In genomic region chr14:70662080-70662479, GRCh38 we compare ENCODE assay signal across 11 cellular contexts. TPM values are rescaled to one million over a fixed set of nuclear protein-coding genes. Genes with fewer than 3 reads are reported as not detected.
DNase-seq lines count a peak whose midpoint lies in the region; ATAC-seq and TF ChIP-seq lines count a peak whose summit lies in the region.
"Had no signal": no experiment of that assay in that cellular context is flagged by ENCODE, and none has a peak within 500 bp of the region (broad histone marks: within the 10 kb centered on the region; RNA-seq: fewer than 3 reads in every experiment).

No MANE protein-coding gene starts in this region.

- no peak overlapping the region for H3K4ac ChIP-seq in H9 (ENCODE audit: low read depth, low read length)

- no peak overlapping the region for H2AK5ac ChIP-seq in H9 (ENCODE audit: insufficient read length, low read length)

- intact Hi-C loops in CD4-positive, alpha-beta T cell (cut with DNase I, micrococcal nuclease) = loop anchor here (5.0 kb wide), 1 partner anchor 40 kb away; no protein-coding TSS in a partner anchor
- intact Hi-C loops in activated CD8-positive, alpha-beta T cell treated with anti-CD3 and anti-CD28 coated beads for 36 hours (cut with micrococcal nuclease) = no loop called here
- intact Hi-C loops in colonic mucosa (cut with DNase I) = no loop called here

- H3K27ac Mint-ChIP-seq in CD4-positive, alpha-beta T cell = peak overlapping the region; percentile 95
- H3K27ac Mint-ChIP-seq in H9 = peak overlapping the region in 2 of 3 experiments; percentile 76 to 88; a peak in 6 of 7 replicates
- peak overlapping the region; percentile 98 for H3K27ac Mint-ChIP-seq in activated CD8-positive, alpha-beta T cell treated with anti-CD3 and anti-CD28 coated beads for 36 hours

- H4K8ac ChIP-seq in H9 (replicated peaks; ENCODE audit: insufficient read length, low read depth, low read length) = no peak overlapping the region

- H3T11ph ChIP-seq in H9 (ENCODE audit: low read length) = no peak overlapping the region

- ATAC-seq in CD4-positive, alpha-beta T cell (ENCODE audit: poor library complexity) = no peak
- ATAC-seq in activated CD8-positive, alpha-beta T cell treated with anti-CD3 and anti-CD28 coated beads for 36 hours = no peak
- ATAC-seq in GM21737 (IDR thresholded peaks at IDR 0.05; ENCODE audit: unreplicated experiment) = no peak
- ATAC-seq: natural killer cell had no signal

- H3K4me1 ChIP-seq in H9 (ENCODE audit: insufficient read depth, low read length) (peaks cover 28% of the 10 kb centered on the region), iPS-20b (ENCODE audit: insufficient read depth, low read length) (peaks cover 48% of the 10 kb centered on the region), colonic mucosa (no peaks in the 10 kb centered on the region)

- H3K36me3 ChIP-seq in iPS-20b (ENCODE audit: insufficient read depth, low read depth, low read length) (peaks cover 21% of the 10 kb centered on the region; the same call in 1 of the 2 replicates), colonic mucosa (no peaks in the 10 kb centered on the region)

- H2BK20ac ChIP-seq in H9 (ENCODE audit: low read depth, low read length, poor library complexity, severe bottlenecking) = no peak overlapping the region

- peak overlapping the region; percentile 59 for H3K27ac ChIP-seq in CD4-positive, alpha-beta T cell (ENCODE audit: low read depth, low read length)
- H3K27ac ChIP-seq in H9 (ENCODE audit: insufficient read length, low read depth, low read length) = no peak overlapping the region
- H3K27ac ChIP-seq in iPS-20b (ENCODE audit: low read length) = peak overlapping the region; percentile 10
- H3K27ac ChIP-seq in colonic mucosa = no peak overlapping the region

- no peak overlapping the region for H3K23ac ChIP-seq in H9 (ENCODE audit: insufficient read length, low read depth, low read length)

- H3K18ac ChIP-seq in H9 (ENCODE audit: insufficient read length, low read depth, low read length) = no peak overlapping the region

- H3K79me1 ChIP-seq in H9 (ENCODE audit: insufficient read depth, low read depth, low read length, poor library complexity, severe bottlenecking) = no peaks in the 10 kb centered on the region

- H3K23me2 ChIP-seq in H9 (ENCODE audit: insufficient read length, low read depth, low read length, poor library complexity, severe bottlenecking) = no peaks in the 10 kb centered on the region

- no peak overlapping the region for H4K91ac ChIP-seq in H9 (ENCODE audit: insufficient read length, low read depth, low read length)

- no peak overlapping the region for H3K14ac ChIP-seq in H9 (ENCODE audit: insufficient read depth, low read length)

- H2BK12ac ChIP-seq in H9 (ENCODE audit: insufficient read length, low read depth, low read length) = no peak overlapping the region

- H4K5ac ChIP-seq in H9 (ENCODE audit: insufficient read length, low read depth, low read length) = no peak overlapping the region

- no peak overlapping the region for H3K9ac ChIP-seq in H9 (ENCODE audit: extremely low read depth, insufficient read length, low read length)
- H3K9ac ChIP-seq in iPS-20b (ENCODE audit: low read depth, low read length) = no peak overlapping the region
- no peak overlapping the region for H3K9ac ChIP-seq in colonic mucosa (ENCODE audit: low read depth in 2 of 2, low read length in 2 of 2)

- no peak overlapping the region for H3K4me2 ChIP-seq in H9 (ENCODE audit: insufficient read depth, insufficient read length, low read length)

- no peaks in the 10 kb centered on the region for H3K9me3 Mint-ChIP-seq in CD4-positive, alpha-beta T cell
- no peaks in the 10 kb centered on the region for H3K9me3 Mint-ChIP-seq in H9
- no peaks in the 10 kb centered on the region for H3K9me3 Mint-ChIP-seq in activated CD8-positive, alpha-beta T cell treated with anti-CD3 and anti-CD28 coated beads for 36 hours
- H3K9me3 Mint-ChIP-seq: natural killer cell had no signal

- peaks cover 18% of the 10 kb centered on the region; the same call in 1 of the 2 replicates for H3K79me2 ChIP-seq in H9 (ENCODE audit: insufficient read depth, low read length)

- CTCF ChIA-PET in CD4-positive, alpha-beta T cell (lab: Charles Lee) = interaction anchor here (1.6 to 3.5 kb wide), 2 partner anchors 16 to 20 kb away, joined by 14 to 18 read pairs; partner anchors contain the start of gene TTC9
- CTCF ChIA-PET in activated CD8-positive, alpha-beta T cell treated with anti-CD3 and anti-CD28 coated beads for 36 hours (lab: Charles Lee) = interaction anchor here (0.7 to 1.4 kb wide), 3 partner anchors 17 to 21 kb away, joined by 3 to 7 read pairs (median 5); no protein-coding TSS in a partner anchor

- H2AFZ ChIP-seq in H9 (ENCODE audit: low read length) = no peak overlapping the region

- H3K4me3 ChIP-seq in iPS-20b (ENCODE audit: low read length) = no peak overlapping the region
- H3K4me3 ChIP-seq in colonic mucosa = no peak overlapping the region

- H2BK120ac ChIP-seq in H9 (ENCODE audit: low read depth, low read length, poor library complexity, severe bottlenecking) = no peak overlapping the region

- no peak overlapping the region for H2BK15ac ChIP-seq in H9 (ENCODE audit: low read depth, low read length)

- no peak overlapping the region for H3K56ac ChIP-seq in H9 (ENCODE audit: insufficient read length, low read depth, low read length)

- H3K9me3 ChIP-seq in CD4-positive, alpha-beta T cell (ENCODE audit: control insufficient read depth, low read length) = no peaks in the 10 kb centered on the region
- no peaks in the 10 kb centered on the region for H3K9me3 ChIP-seq in H9 (ENCODE audit: control insufficient read depth, low read depth, low read length)
- no peaks in the 10 kb centered on the region for H3K9me3 ChIP-seq in iPS-20b (ENCODE audit: insufficient read depth, low read depth, low read length)
- no peaks in the 10 kb centered on the region for H3K9me3 ChIP-seq in colonic mucosa

- DNase-seq in CD4-positive, alpha-beta T cell = no peak
- no peak for DNase-seq in H9
- DNase-seq in activated CD8-positive, alpha-beta T cell treated with anti-CD3 and anti-CD28 coated beads for 36 hours = no peak
- no peak for DNase-seq in GM03348 (ENCODE audit: low spot score)
- DNase-seq in colonic mucosa = no peak
- DNase-seq: activated CD4-positive, CD25-positive, alpha-beta regulatory T cell treated with anti-CD3 and anti-CD28 coated beads, Interleukin-2, amount 50 U/mL, for 72 hours; C1 segment of cervical spinal cord; hippocampal formation; natural killer cell had no signal

- H3K4me1 Mint-ChIP-seq in CD4-positive, alpha-beta T cell (ENCODE audit: low read depth) = peaks cover 85% of the 10 kb centered on the region
- H3K4me1 Mint-ChIP-seq in H9 = peaks cover 60 to 78% of the 10 kb centered on the region in 2 experiments
- H3K4me1 Mint-ChIP-seq in activated CD8-positive, alpha-beta T cell treated with anti-CD3 and anti-CD28 coated beads for 36 hours (ENCODE audit: low read depth) = peaks cover 93% of the 10 kb centered on the region

- H3K27me3 Mint-ChIP-seq in CD4-positive, alpha-beta T cell = no peaks in the 10 kb centered on the region
- no peaks in the 10 kb centered on the region for H3K27me3 Mint-ChIP-seq in H9 (ENCODE audit: low read depth)
- H3K27me3 Mint-ChIP-seq in activated CD8-positive, alpha-beta T cell treated with anti-CD3 and anti-CD28 coated beads for 36 hours = no peaks in the 10 kb centered on the region

- H3K4me3 Mint-ChIP-seq in CD4-positive, alpha-beta T cell = peak overlapping the region; percentile 80
- H3K4me3 Mint-ChIP-seq in H9 = no peak overlapping the region; a peak in 1 of 5 replicates
- H3K4me3 Mint-ChIP-seq in activated CD8-positive, alpha-beta T cell treated with anti-CD3 and anti-CD28 coated beads for 36 hours = no peak overlapping the region
- H3K4me3 Mint-ChIP-seq: natural killer cell had no signal

- no peaks in the 10 kb centered on the region for H3K27me3 ChIP-seq in CD4-positive, alpha-beta T cell (ENCODE audit: control insufficient read depth, insufficient read depth, low read length)
- H3K27me3 ChIP-seq in H9 (ENCODE audit: insufficient read depth, low read length) = no peaks in the 10 kb centered on the region
- no peaks in the 10 kb centered on the region for H3K27me3 ChIP-seq in iPS-20b (ENCODE audit: insufficient read depth, low read length)
- H3K27me3 ChIP-seq in colonic mucosa = no peaks in the 10 kb centered on the region

- no peak overlapping the region for H2BK5ac ChIP-seq in H9 (ENCODE audit: insufficient read length, low read length)

- H4K20me1 ChIP-seq in H9 (ENCODE audit: control insufficient read depth, insufficient read depth, insufficient read length) = no peaks in the 10 kb centered on the region

- POLR2A ChIA-PET in CD4-positive, alpha-beta T cell (lab: Charles Lee) = interaction anchor here (1.1 to 9.3 kb wide), 5 partner anchors 10 to 61 kb away, joined by 5 to 182 read pairs (median 7); partner anchors contain the start of gene TTC9
- POLR2A ChIA-PET in activated CD8-positive, alpha-beta T cell treated with anti-CD3 and anti-CD28 coated beads for 36 hours (lab: Charles Lee) = interaction anchor here (1.5 to 2.2 kb wide), 3 partner anchors 12 to 23 kb away, joined by 3 to 13 read pairs (median 4); partner anchors contain the start of gene TTC9

- peaks cover 29% of the 10 kb centered on the region for H3K36me3 Mint-ChIP-seq in CD4-positive, alpha-beta T cell (ENCODE audit: low read depth)
- H3K36me3 Mint-ChIP-seq in H9 (ENCODE audit: insufficient read depth in 1 of 3, low read depth in 3 of 3) = peaks cover 13 to 32% (median 24%) of the 10 kb centered on the region in 3 experiments; a peak in 6 of 7 replicates
- peaks cover 15% of the 10 kb centered on the region for H3K36me3 Mint-ChIP-seq in activated CD8-positive, alpha-beta T cell treated with anti-CD3 and anti-CD28 coated beads for 36 hours (ENCODE audit: low read depth)
- H3K36me3 Mint-ChIP-seq: natural killer cell had no signal

- no peak for TF ChIP-seq CTCF in CD4-positive, alpha-beta T cell (IDR thresholded peaks at IDR 0.05)
- TF ChIP-seq CTCF in H9 (conservative IDR thresholded peaks at IDR 0.05) (no peak), colonic mucosa (IDR thresholded peaks at IDR 0.05) (no peak)
- TF ChIP-seq CTCF in activated CD8-positive, alpha-beta T cell treated with anti-CD3 and anti-CD28 coated beads for 36 hours (IDR thresholded peaks at IDR 0.05) = no peak

RNA-seq across cellular contexts. Expression of gene TTC9, which starts 20.4 kb away (rescaled TPM):
- 1 to 10 TPM; 6.8 to 7.0 TPM for total RNA-seq in CD4-positive, alpha-beta T cell
- total RNA-seq in H9 (2021) (17.4 and 17.7 TPM in 2 replicates), colonic mucosa (under 1 TPM; 0.66 to 0.82 TPM)
- total RNA-seq in activated CD8-positive, alpha-beta T cell treated with anti-CD3 and anti-CD28 coated beads for 36 hours = 1 to 10 TPM; 5.5 to 5.7 TPM

Comparison
In these comparisons a context has a peak if more than half of its experiments do, and no peak if none do; other contexts are left out.
1. H3K27ac ChIP-seq: peak in CD4-positive, alpha-beta T cell (single experiment) and iPS-20b (single experiment); none in H9 (single experiment) and colonic mucosa (single experiment).
2. intact Hi-C loops: an anchor here in CD4-positive, alpha-beta T cell (5.0 kb wide); none called in activated CD8-positive, alpha-beta T cell treated with anti-CD3 and anti-CD28 coated beads for 36 hours and colonic mucosa.
3. Peak in every context shown above with its lines, with median percentiles within 50 percentile points of each other: H3K27ac Mint-ChIP-seq.